22 cellular contexts compared by ENCODE assay signal in the genomic region with DNA sequence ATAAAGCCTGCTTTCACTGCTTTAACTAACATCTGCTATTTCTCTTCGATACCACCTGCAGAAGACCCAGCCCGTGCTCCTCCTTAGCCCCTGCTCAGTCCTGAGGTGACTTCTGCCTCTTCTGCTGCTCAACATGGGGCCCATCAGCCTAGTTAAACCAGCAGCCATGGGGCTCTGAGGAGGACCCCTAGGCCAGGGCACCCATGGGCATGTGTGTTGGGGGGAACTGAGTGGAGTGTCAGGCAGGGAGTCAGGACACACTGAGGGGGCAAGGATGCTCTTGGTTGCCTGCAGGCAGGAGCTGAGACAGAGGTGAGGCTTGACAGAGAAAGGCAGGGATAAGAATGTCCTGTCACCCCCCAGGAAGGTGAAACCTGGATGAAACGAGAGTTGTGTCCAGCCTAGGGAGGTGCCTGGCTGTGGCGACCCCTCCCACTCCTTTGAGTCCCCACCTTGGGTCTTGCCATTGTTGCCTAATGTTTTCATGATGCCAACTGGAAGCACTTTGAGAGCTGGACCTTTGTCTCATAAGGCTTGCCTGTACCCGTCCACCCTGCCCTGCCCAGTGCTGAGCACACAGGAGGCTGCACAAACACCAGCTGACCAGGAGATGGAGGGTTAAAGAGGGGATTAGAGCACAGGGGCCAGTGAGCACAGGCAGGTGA. TPM values are rescaled to one million over a fixed set of nuclear protein-coding genes. Genes with fewer than 3 reads are reported as not detected.
"Had no signal": no experiment of that assay in that cellular context is flagged by ENCODE, and none has a peak within 500 bp of the region (broad histone marks: within the 10 kb centered on the region; RNA-seq: fewer than 3 reads in every experiment).

No MANE protein-coding gene starts in this region.

- H3K27ac ChIP-seq: body of pancreas, dorsolateral prefrontal cortex, heart left ventricle, stomach, suprapubic skin, tibial nerve had no signal

- DNase-seq: activated CD4-positive, alpha-beta T cell treated with anti-CD3 and anti-CD28 coated beads, Interleukin-2, amount 50 U/mL, for 48 hours; activated naive CD4-positive, alpha-beta T cell treated with anti-CD3 and anti-CD28 coated beads, Interleukin-2, amount 10 ng/mL, durations not matched to agents 7 days and 5 days; activated T-cell treated with anti-CD3 and anti-CD28 coated beads, Interleukin-2, amount 50 U/mL, for 48 hours; anterior cingulate cortex; body of pancreas; dorsolateral prefrontal cortex; effector memory CD8-positive, alpha-beta T cell; islet precursor cell; left cardiac atrium; retina; stimulated activated CD4-positive, alpha-beta T cell treated with anti-CD3 and anti-CD28 coated beads, Interleukin-1b, Interleukin-23, amount 100 ng/mL, for 48 hours; stomach; T-cell had no signal

- H3K4me3 ChIP-seq: body of pancreas, dorsolateral prefrontal cortex, heart left ventricle, stomach, suprapubic skin, tibial nerve had no signal

- H3K27ac Mint-ChIP-seq: activated naive CD4-positive, alpha-beta T cell treated with anti-CD3 and anti-CD28 coated beads, Interleukin-2, amount 10 ng/mL, durations not matched to agents 7 days and 5 days; progenitor cell of endocrine pancreas; T-cell; WTC11 had no signal

- H3K4me3 Mint-ChIP-seq: activated naive CD4-positive, alpha-beta T cell treated with anti-CD3 and anti-CD28 coated beads, Interleukin-2, amount 10 ng/mL, durations not matched to agents 7 days and 5 days; effector memory CD8-positive, alpha-beta T cell; memory B cell; nephron; stimulated activated effector memory CD8-positive, alpha-beta T cell treated with anti-CD3 and anti-CD28 coated beads, Interleukin-12 subunit alpha, Interleukin-12 subunit beta, amount 100 ng/mL, for 72 hours; T-cell; WTC11 had no signal

- H3K36me3 Mint-ChIP-seq: activated naive CD4-positive, alpha-beta T cell treated with anti-CD3 and anti-CD28 coated beads, Interleukin-2, amount 10 ng/mL, durations not matched to agents 7 days and 5 days; memory B cell; stimulated activated effector memory CD8-positive, alpha-beta T cell treated with anti-CD3 and anti-CD28 coated beads, Interleukin-12 subunit alpha, Interleukin-12 subunit beta, amount 100 ng/mL, for 72 hours; T-cell; WTC11 had no signal

- H3K36me3 ChIP-seq: heart left ventricle, suprapubic skin had no signal

- H3K9me3 ChIP-seq: body of pancreas, heart left ventricle, stomach, suprapubic skin, tibial nerve had no signal

- H3K27me3 ChIP-seq: body of pancreas, dorsolateral prefrontal cortex, heart left ventricle, stomach, suprapubic skin, tibial nerve had no signal

- H3K27me3 Mint-ChIP-seq: effector memory CD8-positive, alpha-beta T cell; memory B cell; progenitor cell of endocrine pancreas; T-cell had no signal

- H3K9me3 Mint-ChIP-seq: activated naive CD4-positive, alpha-beta T cell treated with anti-CD3 and anti-CD28 coated beads, Interleukin-2, amount 10 ng/mL, durations not matched to agents 7 days and 5 days; effector memory CD8-positive, alpha-beta T cell; memory B cell; nephron; stimulated activated effector memory CD8-positive, alpha-beta T cell treated with anti-CD3 and anti-CD28 coated beads, Interleukin-12 subunit alpha, Interleukin-12 subunit beta, amount 100 ng/mL, for 72 hours; T-cell; WTC11 had no signal

- H3K4me1 Mint-ChIP-seq: nephron, WTC11 had no signal

- ATAC-seq: body of pancreas; effector memory CD8-positive, alpha-beta T cell; heart left ventricle; left cardiac atrium; stimulated activated effector memory CD8-positive, alpha-beta T cell treated with anti-CD3 and anti-CD28 coated beads, Interleukin-12 subunit alpha, Interleukin-12 subunit beta, amount 100 ng/mL, for 72 hours; T-cell; WTC11 had no signal

RNA-seq across cellular contexts. Expression of a gene that starts 23.8 kb away (rescaled TPM):
- total RNA-seq: myocyte had no signal
